Comparison of ENCODE assay signal across 11 cellular contexts in genomic region chr12:120457133-120457532, GRCh38. TPM values are rescaled to one million over a fixed set of nuclear protein-coding genes. Genes with fewer than 3 reads are reported as not detected.
A peak's percentile ranks its signal among the peaks of the same experiment; 100 is the strongest.
DNase-seq lines count a peak whose midpoint lies in the region; ATAC-seq and TF ChIP-seq lines count a peak whose summit lies in the region.
"Had no signal": no experiment of that assay in that cellular context is flagged by ENCODE, and none has a peak within 500 bp of the region (broad histone marks: within the 10 kb centered on the region; RNA-seq: fewer than 3 reads in every experiment).

No MANE protein-coding gene starts in this region.

- H3K27ac Mint-ChIP-seq in stimulated activated memory B cell treated with anti-CD40 and anti-IgM and Interleukin-4, amounts not matched to agents 10 μg/mL and 1 μg/mL and 100 μg/mL, for 72 hours, result no peak overlapping the region
- H3K27ac Mint-ChIP-seq: activated T-helper 17 cell treated with anti-CD3 and anti-CD28 coated beads, Interleukin-2, amount 50 U/mL, for 72 hours had no signal

- TF ChIP-seq CTCF in AG04450 (IDR thresholded peaks at IDR 0.05; ENCODE audit: low read depth, low read length) (peak; percentile 34; the same call in 1 of the 2 replicates), GM12864 (IDR thresholded peaks at IDR 0.05; ENCODE audit: low read depth, low read length, missing control alignments) (peak; percentile 43)

- no peak for DNase-seq in AG04450 (ENCODE audit: low read depth, low spot score)
- no peak for DNase-seq in GM12864 (ENCODE audit: low read depth)
- peak; percentile 51 for DNase-seq in SK-MEL-5 (ENCODE audit: low read depth, low spot score)
- peak; percentile 26 for DNase-seq in germinal center (ENCODE audit: low spot score)
- DNase-seq in caudate nucleus (lab: John Stamatoyannopoulos, UW), result no peak
- DNase-seq in DMS79 treated with DMSO at 0.1 percent for 48 hours (lab: John Stamatoyannopoulos, UW), result no peak
- DNase-seq: pancreas had no signal

- in situ Hi-C loops in SK-MEL-5 (cut with HindIII; ENCODE audit: low pct_unique_long_range_greater_than_20kb, low sequenced_read_pairs), result no loop called here

- no peaks in the 10 kb centered on the region for H3K9me3 ChIP-seq in AG04450 (ENCODE audit: control insufficient read depth, insufficient read depth, low read length)
- H3K9me3 ChIP-seq: pancreas, SJSA1 had no signal

- no peaks in the 10 kb centered on the region for H3K27me3 Mint-ChIP-seq in stimulated activated memory B cell treated with anti-CD40 and anti-IgM and Interleukin-4, amounts not matched to agents 10 μg/mL and 1 μg/mL and 100 μg/mL, for 72 hours
- H3K27me3 Mint-ChIP-seq: activated T-helper 17 cell treated with anti-CD3 and anti-CD28 coated beads, Interleukin-2, amount 50 U/mL, for 72 hours had no signal

- H3K4me3 Mint-ChIP-seq in stimulated activated memory B cell treated with anti-CD40 and anti-IgM and Interleukin-4, amounts not matched to agents 10 μg/mL and 1 μg/mL and 100 μg/mL, for 72 hours, result no peak overlapping the region
- H3K4me3 Mint-ChIP-seq: activated T-helper 17 cell treated with anti-CD3 and anti-CD28 coated beads, Interleukin-2, amount 50 U/mL, for 72 hours had no signal

- no peak overlapping the region for H3K4me3 ChIP-seq in AG04450 (ENCODE audit: low read depth, low read length)
- no peak overlapping the region for H3K4me3 ChIP-seq in GM12864 (ENCODE audit: low read depth, low read length)
- H3K4me3 ChIP-seq: pancreas, SJSA1 had no signal

- H3K27me3 ChIP-seq in AG04450 (ENCODE audit: control insufficient read depth, insufficient read depth, low read length), result no peaks in the 10 kb centered on the region
- H3K27me3 ChIP-seq: pancreas, SJSA1 had no signal

- peaks cover 8% of the 10 kb centered on the region for H3K4me1 Mint-ChIP-seq in stimulated activated memory B cell treated with anti-CD40 and anti-IgM and Interleukin-4, amounts not matched to agents 10 μg/mL and 1 μg/mL and 100 μg/mL, for 72 hours
- H3K4me1 Mint-ChIP-seq: activated T-helper 17 cell treated with anti-CD3 and anti-CD28 coated beads, Interleukin-2, amount 50 U/mL, for 72 hours had no signal

- ATAC-seq in GM18502 (IDR thresholded peaks at IDR 0.05; ENCODE audit: poor library complexity, unreplicated experiment), result no peak
- no peak for ATAC-seq in stimulated activated memory B cell treated with anti-CD40 and anti-IgM and Interleukin-4, amounts not matched to agents 10 μg/mL and 1 μg/mL and 100 μg/mL, for 72 hours
- ATAC-seq: activated T-helper 17 cell treated with anti-CD3 and anti-CD28 coated beads, Interleukin-2, amount 50 U/mL, for 72 hours; pancreas had no signal

- peaks cover 43% of the 10 kb centered on the region for H3K36me3 Mint-ChIP-seq in stimulated activated memory B cell treated with anti-CD40 and anti-IgM and Interleukin-4, amounts not matched to agents 10 μg/mL and 1 μg/mL and 100 μg/mL, for 72 hours

- H3K9me3 Mint-ChIP-seq in stimulated activated memory B cell treated with anti-CD40 and anti-IgM and Interleukin-4, amounts not matched to agents 10 μg/mL and 1 μg/mL and 100 μg/mL, for 72 hours, result no peaks in the 10 kb centered on the region
- H3K9me3 Mint-ChIP-seq: activated T-helper 17 cell treated with anti-CD3 and anti-CD28 coated beads, Interleukin-2, amount 50 U/mL, for 72 hours had no signal

- CTCF ChIA-PET in AG04450 (lab: Charles Lee), result interaction anchor here (0.6 to 1.4 kb wide), 6 partner anchors 9 to 143 kb away, joined by 3 to 11 read pairs (median 6); no protein-coding TSS in a partner anchor

- H3K27ac ChIP-seq in AG04450 (ENCODE audit: low read depth, low read length) (no peak overlapping the region), caudate nucleus (ENCODE audit: low read depth, low read length) (no peak overlapping the region)
- H3K27ac ChIP-seq: pancreas, SJSA1 had no signal

- POLR2A ChIA-PET in AG04450 (lab: Yijun Ruan, JAX), result interaction anchor here (0.6 to 0.7 kb wide), 2 partner anchors 45 to 63 kb away, joined by 3 to 9 read pairs; no protein-coding TSS in a partner anchor

RNA-seq across cellular contexts. Expression of gene GATC, which starts 10.9 kb away (rescaled TPM):
- 20.6 and 25.9 TPM in 2 replicates for polyA plus RNA-seq in AG04450 (2011; rRNA removed)
- 26.1 and 31.7 TPM in 2 replicates for polyA minus RNA-seq in AG04450 (2011; rRNA and poly(A)+ RNA removed)
- 33.9 and 37.0 TPM in 2 replicates for total RNA-seq in SK-MEL-5 (2014; rRNA removed; shearing (Covaris generic))
- 19.4 and 22.7 TPM in 2 replicates for polyA plus RNA-seq in SK-MEL-5 (2015; cell fraction: cytosol; rRNA removed)
- polyA plus RNA-seq in SK-MEL-5 (2015; cell fraction: nucleus; rRNA removed), result 17.9 and 25.3 TPM in 2 replicates

RNA-seq across cellular contexts. Expression of gene TRIAP1, which starts 10.9 kb away (rescaled TPM):
- polyA plus RNA-seq in AG04450 (2011; rRNA removed), result 56.2 and 70.7 TPM in 2 replicates
- 9.1 and 14.8 TPM in 2 replicates for polyA minus RNA-seq in AG04450 (2011; rRNA and poly(A)+ RNA removed)
- total RNA-seq in SK-MEL-5 (2014; rRNA removed; shearing (Covaris generic)), result 39.3 and 45.1 TPM in 2 replicates
- 33.8 and 35.3 TPM in 2 replicates for polyA plus RNA-seq in SK-MEL-5 (2015; cell fraction: cytosol; rRNA removed)
- polyA plus RNA-seq in SK-MEL-5 (2015; cell fraction: nucleus; rRNA removed), result 13.4 and 21.1 TPM in 2 replicates

RNA-seq across cellular contexts. Expression of gene SRSF9, which starts 12.4 kb away (rescaled TPM):
- 127 and 154 TPM in 2 replicates for polyA plus RNA-seq in AG04450 (2011; rRNA removed)
- 53.9 and 62.0 TPM in 2 replicates for polyA minus RNA-seq in AG04450 (2011; rRNA and poly(A)+ RNA removed)
- total RNA-seq in SK-MEL-5 (2014; rRNA removed; shearing (Covaris generic)), result 179 and 229 TPM in 2 replicates
- 222 and 240 TPM in 2 replicates for polyA plus RNA-seq in SK-MEL-5 (2015; cell fraction: cytosol; rRNA removed)
- polyA plus RNA-seq in SK-MEL-5 (2015; cell fraction: nucleus; rRNA removed), result 320 and 361 TPM in 2 replicates

RNA-seq across cellular contexts. Expression of gene COX6A1, which starts 19.2 kb away (rescaled TPM):
- 414 and 536 TPM in 2 replicates for polyA plus RNA-seq in AG04450 (2011; rRNA removed)
- polyA minus RNA-seq in AG04450 (2011; rRNA and poly(A)+ RNA removed), result 106 and 137 TPM in 2 replicates
- 1,050 and 1,113 TPM in 2 replicates for total RNA-seq in SK-MEL-5 (2014; rRNA removed; shearing (Covaris generic))
- polyA plus RNA-seq in SK-MEL-5 (2015; cell fraction: cytosol; rRNA removed), result 619 and 1,199 TPM in 2 replicates
- polyA plus RNA-seq in SK-MEL-5 (2015; cell fraction: nucleus; rRNA removed), result 136 and 184 TPM in 2 replicates

RNA-seq across cellular contexts. Expression of gene DYNLL1, which starts 38.8 kb away (rescaled TPM):
- 649 and 720 TPM in 2 replicates for polyA plus RNA-seq in AG04450 (2011; rRNA removed)
- 136 and 155 TPM in 2 replicates for polyA minus RNA-seq in AG04450 (2011; rRNA and poly(A)+ RNA removed)
- 447 and 502 TPM in 2 replicates for total RNA-seq in SK-MEL-5 (2014; rRNA removed; shearing (Covaris generic))
- 287 and 366 TPM in 2 replicates for polyA plus RNA-seq in SK-MEL-5 (2015; cell fraction: cytosol; rRNA removed)
- 120 and 144 TPM in 2 replicates for polyA plus RNA-seq in SK-MEL-5 (2015; cell fraction: nucleus; rRNA removed)

Comparison
In these comparisons a context has a peak if more than half of its experiments do, and no peak if none do; other contexts are left out.
1. DNase-seq: peak in SK-MEL-5 (single experiment) and germinal center (single experiment); none in AG04450 (single experiment), GM12864 (single experiment), caudate nucleus (0 of 61) and DMS79 treated with DMSO at 0.1 percent for 48 hours (single experiment).